In the genomic region with DNA sequence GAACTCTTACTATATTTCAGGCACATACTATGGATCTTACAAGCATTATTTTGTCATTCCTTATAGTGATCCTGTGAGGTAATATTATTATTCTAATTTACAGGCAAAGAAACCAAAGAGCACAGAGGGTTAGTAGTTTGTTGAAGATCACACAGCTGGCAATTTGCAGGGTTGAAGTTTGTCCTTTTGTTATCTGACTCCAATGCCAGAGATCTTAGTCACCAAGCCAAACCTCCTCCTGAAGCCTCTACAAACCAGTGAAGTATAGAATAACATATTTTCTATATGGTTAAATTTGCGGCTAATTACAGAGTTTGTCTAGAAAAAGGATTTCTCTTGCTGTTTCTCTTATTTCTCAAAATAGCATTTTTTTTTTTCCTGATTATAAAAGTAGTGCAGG, we compare ENCODE assay signal across 16 cellular contexts. TPM values are rescaled to one million over a fixed set of nuclear protein-coding genes. Genes with fewer than 3 reads are reported as not detected.
DNase-seq lines count a peak whose midpoint lies in the region; ATAC-seq, FAIRE-seq and TF ChIP-seq lines count a peak whose summit lies in the region.
"Had no signal": no experiment of that assay in that cellular context is flagged by ENCODE, and none has a peak within 500 bp of the region (broad histone marks: within the 10 kb centered on the region; RNA-seq: fewer than 3 reads in every experiment).

No MANE protein-coding gene starts in this region.

- ATAC-seq in HG03095 (IDR thresholded peaks at IDR 0.05; ENCODE audit: unreplicated experiment): no peak
- ATAC-seq in stimulated activated naive B cell treated with anti-CD40 and anti-IgM and Interleukin-4, amounts not matched to agents 10 μg/mL and 1 μg/mL and 100 μg/mL, for 72 hours (replicated peaks): no peak

- peak; percentile 46 for FAIRE-seq in RCC 7860 (lab: Jason Lieb, UNC)
- FAIRE-seq: GM12891, HTR-8/SVneo had no signal

- peak; percentile 14 for DNase-seq in ELR (ENCODE audit: low read depth)
- peak; percentile 43 for DNase-seq in RCC 7860 (ENCODE audit: low spot score)
- DNase-seq in cardiac fibroblast (ENCODE audit: low read depth in 2 of 2): peak; percentile 15 to 26
- peak; percentile 17 for DNase-seq in non-pigmented ciliary epithelial cell (ENCODE audit: low read depth)
- DNase-seq in activated T-helper 2 cell treated with anti-CD3 and anti-CD28 coated beads, Interferon-gamma antibody, Interleukin-2, Interleukin-4, amounts not matched to agents 10 μg/mL and 5 μg/mL and 100 μg/mL, durations not matched to agents 14 hours and 24 hours and 36 hours (ENCODE audit: low spot score): no peak
- no peak for DNase-seq in stimulated activated naive B cell treated with anti-CD40 and anti-IgM and Interleukin-4, amounts not matched to agents 10 μg/mL and 1 μg/mL and 100 μg/mL, for 72 hours
- DNase-seq: Caco-2; CD8-positive, alpha-beta memory T cell; DMS53; GM23248; H7 had no signal

- H3K27me3 Mint-ChIP-seq in activated T-helper 2 cell treated with anti-CD3 and anti-CD28 coated beads, Interferon-gamma antibody, Interleukin-2, Interleukin-4, amounts not matched to agents 10 μg/mL and 5 μg/mL and 100 μg/mL, durations not matched to agents 14 hours and 24 hours and 36 hours (ENCODE audit: low read depth): peaks cover 58% of the 10 kb centered on the region
- peaks cover 51 to 72% of the 10 kb centered on the region in 2 donors for H3K27me3 Mint-ChIP-seq in stimulated activated naive B cell treated with anti-CD40 and anti-IgM and Interleukin-4, amounts not matched to agents 10 μg/mL and 1 μg/mL and 100 μg/mL, for 72 hours

- TF ChIP-seq CTCF in cardiac fibroblast (IDR thresholded peaks at IDR 0.05; ENCODE audit: low read depth, low read length): no peak

- H3K27ac Mint-ChIP-seq in activated T-helper 2 cell treated with anti-CD3 and anti-CD28 coated beads, Interferon-gamma antibody, Interleukin-2, Interleukin-4, amounts not matched to agents 10 μg/mL and 5 μg/mL and 100 μg/mL, durations not matched to agents 14 hours and 24 hours and 36 hours: no peak overlapping the region
- no peak overlapping the region for H3K27ac Mint-ChIP-seq in stimulated activated naive B cell treated with anti-CD40 and anti-IgM and Interleukin-4, amounts not matched to agents 10 μg/mL and 1 μg/mL and 100 μg/mL, for 72 hours
- H3K27ac Mint-ChIP-seq: CD8-positive, alpha-beta memory T cell had no signal

- H3K9me3 Mint-ChIP-seq in activated T-helper 2 cell treated with anti-CD3 and anti-CD28 coated beads, Interferon-gamma antibody, Interleukin-2, Interleukin-4, amounts not matched to agents 10 μg/mL and 5 μg/mL and 100 μg/mL, durations not matched to agents 14 hours and 24 hours and 36 hours: no peaks in the 10 kb centered on the region
- no peaks in the 10 kb centered on the region for H3K9me3 Mint-ChIP-seq in stimulated activated naive B cell treated with anti-CD40 and anti-IgM and Interleukin-4, amounts not matched to agents 10 μg/mL and 1 μg/mL and 100 μg/mL, for 72 hours

- intact Hi-C loops in activated T-helper 2 cell treated with anti-CD3 and anti-CD28 coated beads, Interferon-gamma antibody, Interleukin-2, Interleukin-4, amounts not matched to agents 10 μg/mL and 5 μg/mL and 100 μg/mL, durations not matched to agents 14 hours and 24 hours and 36 hours (cut with micrococcal nuclease): no loop called here

- H3K4me3 Mint-ChIP-seq in activated T-helper 2 cell treated with anti-CD3 and anti-CD28 coated beads, Interferon-gamma antibody, Interleukin-2, Interleukin-4, amounts not matched to agents 10 μg/mL and 5 μg/mL and 100 μg/mL, durations not matched to agents 14 hours and 24 hours and 36 hours (ENCODE audit: low read depth): no peak overlapping the region
- H3K4me3 Mint-ChIP-seq in stimulated activated naive B cell treated with anti-CD40 and anti-IgM and Interleukin-4, amounts not matched to agents 10 μg/mL and 1 μg/mL and 100 μg/mL, for 72 hours: no peak overlapping the region
- H3K4me3 Mint-ChIP-seq: CD8-positive, alpha-beta memory T cell had no signal

- no peaks in the 10 kb centered on the region for H3K36me3 Mint-ChIP-seq in activated T-helper 2 cell treated with anti-CD3 and anti-CD28 coated beads, Interferon-gamma antibody, Interleukin-2, Interleukin-4, amounts not matched to agents 10 μg/mL and 5 μg/mL and 100 μg/mL, durations not matched to agents 14 hours and 24 hours and 36 hours (ENCODE audit: low read depth)
- H3K36me3 Mint-ChIP-seq in stimulated activated naive B cell treated with anti-CD40 and anti-IgM and Interleukin-4, amounts not matched to agents 10 μg/mL and 1 μg/mL and 100 μg/mL, for 72 hours: no peaks in the 10 kb centered on the region

- peaks cover 4% of the 10 kb centered on the region for H3K4me1 Mint-ChIP-seq in activated T-helper 2 cell treated with anti-CD3 and anti-CD28 coated beads, Interferon-gamma antibody, Interleukin-2, Interleukin-4, amounts not matched to agents 10 μg/mL and 5 μg/mL and 100 μg/mL, durations not matched to agents 14 hours and 24 hours and 36 hours (ENCODE audit: low read depth)
- peaks cover 9 to 10% of the 10 kb centered on the region in 2 donors for H3K4me1 Mint-ChIP-seq in stimulated activated naive B cell treated with anti-CD40 and anti-IgM and Interleukin-4, amounts not matched to agents 10 μg/mL and 1 μg/mL and 100 μg/mL, for 72 hours

- no peak overlapping the region for H3K4me3 ChIP-seq in cardiac fibroblast (replicated peaks in 1 of 2; ENCODE audit: low read depth in 2 of 2, low read length in 2 of 2)
- H3K4me3 ChIP-seq: GM23248 had no signal

RNA-seq across cellular contexts. Expression of a gene that starts 11.2 kb away (rescaled TPM):
- not detected in 2 replicates for total RNA-seq in activated T-helper 2 cell treated with anti-CD3 and anti-CD28 coated beads, Interferon-gamma antibody, Interleukin-2, Interleukin-4, amounts not matched to agents 10 μg/mL and 5 μg/mL and 100 μg/mL, durations not matched to agents 14 hours and 24 hours and 36 hours
- total RNA-seq: Caco-2; CD8-positive, alpha-beta memory T cell; G401; GM23248 had no signal

RNA-seq across cellular contexts. Expression of a gene that starts 31.9 kb away (rescaled TPM):
- total RNA-seq in activated T-helper 2 cell treated with anti-CD3 and anti-CD28 coated beads, Interferon-gamma antibody, Interleukin-2, Interleukin-4, amounts not matched to agents 10 μg/mL and 5 μg/mL and 100 μg/mL, durations not matched to agents 14 hours and 24 hours and 36 hours: not detected in 2 replicates
- total RNA-seq: Caco-2; CD8-positive, alpha-beta memory T cell had no signal

RNA-seq across cellular contexts. Expression of a gene that starts 59.2 kb away (rescaled TPM):
- total RNA-seq in activated T-helper 2 cell treated with anti-CD3 and anti-CD28 coated beads, Interferon-gamma antibody, Interleukin-2, Interleukin-4, amounts not matched to agents 10 μg/mL and 5 μg/mL and 100 μg/mL, durations not matched to agents 14 hours and 24 hours and 36 hours: not detected in 2 replicates
- total RNA-seq: A673, Caco-2, G401, GM23248 had no signal

Comparison
In these comparisons a context has a peak if more than half of its experiments do, and no peak if none do; other contexts are left out.
1. DNase-seq: peak in ELR (single experiment), RCC 7860 (single experiment), cardiac fibroblast (2 of 2) and non-pigmented ciliary epithelial cell (single experiment); none in activated T-helper 2 cell treated with anti-CD3 and anti-CD28 coated beads, Interferon-gamma antibody, Interleukin-2, Interleukin-4, amounts not matched to agents 10 μg/mL and 5 μg/mL and 100 μg/mL, durations not matched to agents 14 hours and 24 hours and 36 hours (single experiment) and stimulated activated naive B cell treated with anti-CD40 and anti-IgM and Interleukin-4, amounts not matched to agents 10 μg/mL and 1 μg/mL and 100 μg/mL, for 72 hours (single experiment).